ENCODE assay signal across 8 cellular contexts in genomic region chr2:209790066-209790728, GRCh38. TPM values are rescaled to one million over a fixed set of nuclear protein-coding genes. Genes with fewer than 3 reads are reported as not detected.
DNase-seq lines count a peak whose midpoint lies in the region; ATAC-seq and TF ChIP-seq lines count a peak whose summit lies in the region.

No MANE protein-coding gene starts in this region.

- no peak overlapping the region for H2AFZ ChIP-seq in OCI-LY1 (ENCODE audit: low read length)

- no peak for TF ChIP-seq POLR2A in thyroid gland (IDR thresholded peaks at IDR 0.05)

- ATAC-seq in GM21529 (IDR thresholded peaks at IDR 0.05; ENCODE audit: unreplicated experiment) (peak; percentile 69), left lobe of liver (peak; percentile 90)

- H3K27ac ChIP-seq in OCI-LY1 (ENCODE audit: low read depth, low read length, poor library complexity, severe bottlenecking) (no peak overlapping the region), thyroid gland (no peak overlapping the region)

- CTCF ChIA-PET in Calu3 (lab: Charles Lee) = no interaction called here

- H3K4me2 ChIP-seq in OCI-LY1 (ENCODE audit: low read length) = peak overlapping the region; percentile 20

- intact Hi-C loops in Calu3 (cut with micrococcal nuclease; ENCODE audit: unreplicated experiment) = no loop called here
- intact Hi-C loops in thyroid gland (cut with DNase I) = no loop called here

- no peaks in the 10 kb centered on the region for H3K79me2 ChIP-seq in OCI-LY1 (ENCODE audit: insufficient read depth, low read length)

- no TSS peak for BruUV-seq in Calu3 (replicated peaks; lab: Mats Ljungman, UMichigan)

- peaks cover 15% of the 10 kb centered on the region for H3K4me1 Mint-ChIP-seq in Calu3 (ENCODE audit: low read depth, unreplicated experiment)

- H3K4me3 ChIP-seq in OCI-LY1 (ENCODE audit: low read depth, low read length, poor library complexity, severe bottlenecking) (peak overlapping the region; percentile 3), thyroid gland (replicated peaks in 1 of 3) (no peak overlapping the region)

- H3K27ac Mint-ChIP-seq in Calu3 (ENCODE audit: unreplicated experiment) = no peak overlapping the region

- no peaks in the 10 kb centered on the region for H3F3A ChIP-seq in OCI-LY1 (ENCODE audit: insufficient read depth, low read length)

- WGBS in thyroid gland, 2 donors = 68 to 73% methylated on average over 6 of the region's 6 CpGs

- H4K20me1 ChIP-seq in OCI-LY1 (ENCODE audit: insufficient read depth, low read length) = no peaks in the 10 kb centered on the region

- H3K27me3 Mint-ChIP-seq in Calu3 (ENCODE audit: unreplicated experiment) = no peaks in the 10 kb centered on the region

- peaks cover 5% of the 10 kb centered on the region for H3K36me3 Mint-ChIP-seq in Calu3 (ENCODE audit: insufficient read depth, unreplicated experiment)

- no peaks in the 10 kb centered on the region for H3K9me2 ChIP-seq in OCI-LY1 (ENCODE audit: low read depth, low read length)

- H3K9me3 ChIP-seq in OCI-LY1 (ENCODE audit: low read length) (no peaks in the 10 kb centered on the region), thyroid gland (no peaks in the 10 kb centered on the region)

- H3K4me1 ChIP-seq in OCI-LY1 (ENCODE audit: insufficient read depth, low read length, severe bottlenecking) = no peaks in the 10 kb centered on the region
- H3K4me1 ChIP-seq in thyroid gland = no peaks in the 10 kb centered on the region

- H3K36me3 ChIP-seq in OCI-LY1 (ENCODE audit: insufficient read depth, low read length) = no peaks in the 10 kb centered on the region
- H3K36me3 ChIP-seq in thyroid gland = no peaks in the 10 kb centered on the region

- TF ChIP-seq CTCF in Calu3 (IDR thresholded peaks at IDR 0.05; ENCODE audit: unreplicated experiment) (no peak), OCI-LY1 (IDR thresholded peaks at IDR 0.05; ENCODE audit: low read length) (no peak), thyroid gland (IDR thresholded peaks at IDR 0.05) (no peak)

- no peak overlapping the region for H3K9ac ChIP-seq in OCI-LY1 (ENCODE audit: low read length)

- no peaks in the 10 kb centered on the region for H3K27me3 ChIP-seq in OCI-LY1 (ENCODE audit: insufficient read depth, low read length)
- no peaks in the 10 kb centered on the region for H3K27me3 ChIP-seq in thyroid gland

- H3K4me3 Mint-ChIP-seq in Calu3 (ENCODE audit: low read depth, unreplicated experiment) = peak overlapping the region; percentile 73

- H3K9me3 Mint-ChIP-seq in Calu3 (ENCODE audit: low read depth, unreplicated experiment) = no peaks in the 10 kb centered on the region

- no peak for DNase-seq in Calu3
- no peak for DNase-seq in left lobe of liver (ENCODE audit: low spot score)
- DNase-seq in activated effector memory CD4-positive, alpha-beta T cell treated with anti-CD3 and anti-CD28 coated beads, Interleukin-2, amount 50 U/mL, for 16 hours = no peak
- DNase-seq in DMS79 (lab: John Stamatoyannopoulos, UW) = no peak
- no peak for DNase-seq in thyroid gland
- no peak for DNase-seq in NCI-H226

RNA-seq across cellular contexts. Expression of gene UNC80, which starts 18.6 kb away (rescaled TPM):
- not detected in 2 replicates for total RNA-seq in Calu3 (2022)
- total RNA-seq in left lobe of liver = not detected
- 1 to 10 TPM in 3 of 4 donors, under 1 TPM in 1; 0.27 to 3.8 (median 2.0) TPM for total RNA-seq in thyroid gland
